ENCODE assay signal across 8 cellular contexts in genomic region chr19:16756649-16757048, GRCh38. TPM values are rescaled to one million over a fixed set of nuclear protein-coding genes. Genes with fewer than 3 reads are reported as not detected.
"Had no signal": no experiment of that assay in that cellular context is flagged by ENCODE, and none has a peak within 500 bp of the region (broad histone marks: within the 10 kb centered on the region; RNA-seq: fewer than 3 reads in every experiment).

No MANE protein-coding gene starts in this region.

- DNase-seq: IMR-90, KG1 had no signal

- H3K4me3 ChIP-seq: K562 had no signal

- ATAC-seq: HepG2, K562 had no signal

- H3K27ac ChIP-seq: HL-60, KMS-11 had no signal

- H3K9me3 Mint-ChIP-seq: IgD-negative memory B cell had no signal

- H3K36me3 Mint-ChIP-seq: IgD-negative memory B cell had no signal

- H3K27ac Mint-ChIP-seq: IgD-negative memory B cell had no signal

- H3K4me3 Mint-ChIP-seq: IgD-negative memory B cell had no signal

RNA-seq across cellular contexts. Expression of gene NWD1, which starts 37.0 kb away (rescaled TPM):
- total RNA-seq: HepG2, HT1080, IMR-90 had no signal
